In genomic region chr14:72740504-72740961, GRCh38 we compare ENCODE assay signal across 27 cellular contexts.
"Had no signal": no experiment of that assay in that cellular context is flagged by ENCODE, and none has a peak within 500 bp of the region (broad histone marks: within the 10 kb centered on the region; RNA-seq: fewer than 3 reads in every experiment).

No MANE protein-coding gene starts in this region.

- H3K36me3 Mint-ChIP-seq: activated naive CD4-positive, alpha-beta T cell treated with anti-CD3 and anti-CD28 coated beads, Interleukin-2, amount 10 ng/mL, durations not matched to agents 7 days and 5 days; neural progenitor cell; stimulated activated effector memory CD8-positive, alpha-beta T cell treated with anti-CD3 and anti-CD28 coated beads, Interleukin-12 subunit alpha, Interleukin-12 subunit beta, amount 100 ng/mL, for 72 hours had no signal

- H3K27ac Mint-ChIP-seq: activated CD4-positive, alpha-beta T cell treated with anti-CD3 and anti-CD28 coated beads, Interleukin-2, amount 10 ng/mL, durations not matched to agents 24 days and 14 days; activated CD8-positive, alpha-beta T cell treated with anti-CD3 and anti-CD28 coated beads, Interleukin-2, amount 10 ng/mL, durations not matched to agents 7 days and 5 days; effector memory CD8-positive, alpha-beta T cell; neural progenitor cell; stimulated activated effector memory CD8-positive, alpha-beta T cell treated with anti-CD3 and anti-CD28 coated beads, Interleukin-12 subunit alpha, Interleukin-12 subunit beta, amount 100 ng/mL, for 72 hours had no signal

- H3K27me3 Mint-ChIP-seq: effector memory CD8-positive, alpha-beta T cell; stimulated activated naive CD8-positive, alpha-beta T cell treated with anti-CD3 and anti-CD28 coated beads, Interleukin-15, amount 100 ng/mL, for 72 hours had no signal

- H3K4me3 ChIP-seq: esophagus squamous epithelium, gastrocnemius medialis, mucosa of descending colon, neural progenitor cell, ovary, prostate gland, right lobe of liver, suprapubic skin, tibial nerve, uterus had no signal

- H3K36me3 ChIP-seq: esophagus squamous epithelium, gastrocnemius medialis, neural progenitor cell, ovary, prostate gland, right lobe of liver, suprapubic skin, tibial nerve, uterus had no signal

- H3K4me3 Mint-ChIP-seq: activated CD4-positive, alpha-beta T cell treated with anti-CD3 and anti-CD28 coated beads, Interleukin-2, amount 10 ng/mL, durations not matched to agents 24 days and 14 days; activated CD8-positive, alpha-beta T cell treated with anti-CD3 and anti-CD28 coated beads, Interleukin-2, amount 10 ng/mL, durations not matched to agents 7 days and 5 days; activated naive CD4-positive, alpha-beta T cell treated with anti-CD3 and anti-CD28 coated beads, Interleukin-2, amount 10 ng/mL, durations not matched to agents 7 days and 5 days; effector memory CD8-positive, alpha-beta T cell; neural progenitor cell; stimulated activated effector memory CD8-positive, alpha-beta T cell treated with anti-CD3 and anti-CD28 coated beads, Interleukin-12 subunit alpha, Interleukin-12 subunit beta, amount 100 ng/mL, for 72 hours; stimulated activated naive CD8-positive, alpha-beta T cell treated with anti-CD3 and anti-CD28 coated beads, Interleukin-15, amount 100 ng/mL, for 72 hours had no signal

- H3K4me1 Mint-ChIP-seq: activated CD4-positive, alpha-beta T cell treated with anti-CD3 and anti-CD28 coated beads, Interleukin-2, amount 10 ng/mL, durations not matched to agents 24 days and 14 days; activated naive CD4-positive, alpha-beta T cell treated with anti-CD3 and anti-CD28 coated beads, Interleukin-2, amount 10 ng/mL, durations not matched to agents 7 days and 5 days; stimulated activated naive CD8-positive, alpha-beta T cell treated with anti-CD3 and anti-CD28 coated beads, Interleukin-15, amount 100 ng/mL, for 72 hours had no signal

- ATAC-seq: activated CD4-positive, CD25-positive, alpha-beta regulatory T cell treated with anti-CD3 and anti-CD28 coated beads, Interleukin-2, amount 50 U/mL, for 24 hours; activated CD8-positive, alpha-beta T cell treated with anti-CD3 and anti-CD28 coated beads, Interleukin-2, amount 10 ng/mL, durations not matched to agents 7 days and 5 days; effector memory CD8-positive, alpha-beta T cell; gastrocnemius medialis; mucosa of descending colon; right lobe of liver; stimulated activated effector memory CD8-positive, alpha-beta T cell treated with anti-CD3 and anti-CD28 coated beads, Interleukin-12 subunit alpha, Interleukin-12 subunit beta, amount 100 ng/mL, for 72 hours; stimulated activated naive CD8-positive, alpha-beta T cell treated with anti-CD3 and anti-CD28 coated beads, Interleukin-15, amount 100 ng/mL, for 72 hours had no signal

- H3K9me3 Mint-ChIP-seq: activated CD4-positive, alpha-beta T cell treated with anti-CD3 and anti-CD28 coated beads, Interleukin-2, amount 10 ng/mL, durations not matched to agents 24 days and 14 days; activated naive CD4-positive, alpha-beta T cell treated with anti-CD3 and anti-CD28 coated beads, Interleukin-2, amount 10 ng/mL, durations not matched to agents 7 days and 5 days; effector memory CD8-positive, alpha-beta T cell; neural progenitor cell; stimulated activated effector memory CD8-positive, alpha-beta T cell treated with anti-CD3 and anti-CD28 coated beads, Interleukin-12 subunit alpha, Interleukin-12 subunit beta, amount 100 ng/mL, for 72 hours; stimulated activated naive CD8-positive, alpha-beta T cell treated with anti-CD3 and anti-CD28 coated beads, Interleukin-15, amount 100 ng/mL, for 72 hours had no signal

- H3K27me3 ChIP-seq: gastrocnemius medialis, neural progenitor cell, ovary, right lobe of liver, suprapubic skin, tibial nerve, uterus had no signal

- H3K9me3 ChIP-seq: esophagus squamous epithelium, gastrocnemius medialis, mucosa of descending colon, ovary, prostate gland, right lobe of liver, SK-N-SH, suprapubic skin, tibial nerve, uterus had no signal

- H3K4me1 ChIP-seq: esophagus squamous epithelium, prostate gland, right lobe of liver, uterus had no signal

- H3K27ac ChIP-seq: esophagus squamous epithelium, neural progenitor cell, prostate gland, right lobe of liver, suprapubic skin, tibial nerve, uterus, VCaP had no signal

- DNase-seq: activated CD4-positive, alpha-beta T cell treated with anti-CD3 and anti-CD28 coated beads, Interleukin-2, amount 10 ng/mL, durations not matched to agents 24 days and 14 days; activated effector memory CD4-positive, alpha-beta T cell treated with Interleukin-2 at 50 U/mL for 16 hours; activated naive CD4-positive, alpha-beta T cell treated with anti-CD3 and anti-CD28 coated beads, Interleukin-2, amount 10 ng/mL, durations not matched to agents 7 days and 5 days; activated T-cell treated with anti-CD3 and anti-CD28 coated beads, Interleukin-2, amount 50 U/mL, for 48 hours; amygdala; dermis blood vessel endothelial cell; effector memory CD8-positive, alpha-beta T cell; esophagus squamous epithelium; gastrocnemius medialis; hypothalamus; mesenchymal stem cell; mucosa of descending colon; ovary; SK-N-SH; small intestine; stimulated activated CD4-positive, alpha-beta T cell treated with anti-CD3 and anti-CD28 coated beads, Interleukin-2, amount 100 ng/mL, for 24 hours; stimulated activated naive CD8-positive, alpha-beta T cell treated with anti-CD3 and anti-CD28 coated beads, Interleukin-15, amount 100 ng/mL, for 72 hours; uterus had no signal
